ENCODE assay signal across 1 cellular context in the genomic region with DNA sequence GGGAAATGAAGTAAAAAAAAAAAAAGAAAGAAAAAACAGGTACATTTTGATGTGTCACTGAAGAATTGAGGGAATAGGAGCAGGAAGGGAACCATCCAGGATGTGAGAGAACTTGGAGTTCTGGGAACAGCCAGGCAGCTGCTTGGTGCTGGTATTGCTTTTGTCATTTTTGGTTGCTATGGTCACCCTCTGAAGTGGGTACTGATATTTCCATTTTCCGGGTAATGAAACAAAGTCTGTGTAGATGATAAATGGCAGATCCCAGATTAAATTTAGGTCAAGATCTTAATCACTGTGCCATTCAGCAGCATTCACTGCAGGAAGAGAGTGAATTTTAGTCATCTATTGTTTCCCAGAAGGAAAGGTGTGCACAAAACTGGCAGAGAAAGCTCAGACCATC.
TF ChIP-seq lines count a peak whose summit lies in the region.

No MANE protein-coding gene starts in this region.

TF ChIP-seq in SK-N-SH treated with all-trans-retinoic acid at 6 μM for 48 hours, 23 proteins besides CTCF, POLR2A, EP300 and RAD21 (continued from another document):
- TF ChIP-seq ESRRG (CRISPR knock-in tag; IDR thresholded peaks at IDR 0.05): no peak
- TF ChIP-seq, protein P1, sequence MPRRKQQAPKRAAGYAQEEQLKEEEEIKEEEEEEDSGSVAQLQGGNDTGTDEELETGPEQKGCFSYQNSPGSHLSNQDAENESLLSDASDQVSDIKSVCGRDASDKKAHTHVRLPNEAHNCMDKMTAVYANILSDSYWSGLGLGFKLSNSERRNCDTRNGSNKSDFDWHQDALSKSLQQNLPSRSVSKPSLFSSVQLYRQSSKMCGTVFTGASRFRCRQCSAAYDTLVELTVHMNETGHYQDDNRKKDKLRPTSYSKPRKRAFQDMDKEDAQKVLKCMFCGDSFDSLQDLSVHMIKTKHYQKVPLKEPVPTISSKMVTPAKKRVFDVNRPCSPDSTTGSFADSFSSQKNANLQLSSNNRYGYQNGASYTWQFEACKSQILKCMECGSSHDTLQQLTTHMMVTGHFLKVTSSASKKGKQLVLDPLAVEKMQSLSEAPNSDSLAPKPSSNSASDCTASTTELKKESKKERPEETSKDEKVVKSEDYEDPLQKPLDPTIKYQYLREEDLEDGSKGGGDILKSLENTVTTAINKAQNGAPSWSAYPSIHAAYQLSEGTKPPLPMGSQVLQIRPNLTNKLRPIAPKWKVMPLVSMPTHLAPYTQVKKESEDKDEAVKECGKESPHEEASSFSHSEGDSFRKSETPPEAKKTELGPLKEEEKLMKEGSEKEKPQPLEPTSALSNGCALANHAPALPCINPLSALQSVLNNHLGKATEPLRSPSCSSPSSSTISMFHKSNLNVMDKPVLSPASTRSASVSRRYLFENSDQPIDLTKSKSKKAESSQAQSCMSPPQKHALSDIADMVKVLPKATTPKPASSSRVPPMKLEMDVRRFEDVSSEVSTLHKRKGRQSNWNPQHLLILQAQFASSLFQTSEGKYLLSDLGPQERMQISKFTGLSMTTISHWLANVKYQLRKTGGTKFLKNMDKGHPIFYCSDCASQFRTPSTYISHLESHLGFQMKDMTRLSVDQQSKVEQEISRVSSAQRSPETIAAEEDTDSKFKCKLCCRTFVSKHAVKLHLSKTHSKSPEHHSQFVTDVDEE (CRISPR knock-in tag; IDR thresholded peaks at IDR 0.05): no peak
- TF ChIP-seq TOX (CRISPR knock-in tag; IDR thresholded peaks at IDR 0.05; ENCODE audit: borderline replicate concordance): no peak
- no peak for TF ChIP-seq CSDC2 (CRISPR knock-in tag; IDR thresholded peaks at IDR 0.05)
- no peak for TF ChIP-seq ISL1 (CRISPR knock-in tag; IDR thresholded peaks at IDR 0.05)
- TF ChIP-seq, protein P2, sequence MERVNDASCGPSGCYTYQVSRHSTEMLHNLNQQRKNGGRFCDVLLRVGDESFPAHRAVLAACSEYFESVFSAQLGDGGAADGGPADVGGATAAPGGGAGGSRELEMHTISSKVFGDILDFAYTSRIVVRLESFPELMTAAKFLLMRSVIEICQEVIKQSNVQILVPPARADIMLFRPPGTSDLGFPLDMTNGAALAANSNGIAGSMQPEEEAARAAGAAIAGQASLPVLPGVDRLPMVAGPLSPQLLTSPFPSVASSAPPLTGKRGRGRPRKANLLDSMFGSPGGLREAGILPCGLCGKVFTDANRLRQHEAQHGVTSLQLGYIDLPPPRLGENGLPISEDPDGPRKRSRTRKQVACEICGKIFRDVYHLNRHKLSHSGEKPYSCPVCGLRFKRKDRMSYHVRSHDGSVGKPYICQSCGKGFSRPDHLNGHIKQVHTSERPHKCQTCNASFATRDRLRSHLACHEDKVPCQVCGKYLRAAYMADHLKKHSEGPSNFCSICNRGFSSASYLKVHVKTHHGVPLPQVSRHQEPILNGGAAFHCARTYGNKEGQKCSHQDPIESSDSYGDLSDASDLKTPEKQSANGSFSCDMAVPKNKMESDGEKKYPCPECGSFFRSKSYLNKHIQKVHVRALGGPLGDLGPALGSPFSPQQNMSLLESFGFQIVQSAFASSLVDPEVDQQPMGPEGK (CRISPR knock-in tag; IDR thresholded peaks at IDR 0.05; ENCODE audit: borderline replicate concordance): no peak
- TF ChIP-seq, protein P3, sequence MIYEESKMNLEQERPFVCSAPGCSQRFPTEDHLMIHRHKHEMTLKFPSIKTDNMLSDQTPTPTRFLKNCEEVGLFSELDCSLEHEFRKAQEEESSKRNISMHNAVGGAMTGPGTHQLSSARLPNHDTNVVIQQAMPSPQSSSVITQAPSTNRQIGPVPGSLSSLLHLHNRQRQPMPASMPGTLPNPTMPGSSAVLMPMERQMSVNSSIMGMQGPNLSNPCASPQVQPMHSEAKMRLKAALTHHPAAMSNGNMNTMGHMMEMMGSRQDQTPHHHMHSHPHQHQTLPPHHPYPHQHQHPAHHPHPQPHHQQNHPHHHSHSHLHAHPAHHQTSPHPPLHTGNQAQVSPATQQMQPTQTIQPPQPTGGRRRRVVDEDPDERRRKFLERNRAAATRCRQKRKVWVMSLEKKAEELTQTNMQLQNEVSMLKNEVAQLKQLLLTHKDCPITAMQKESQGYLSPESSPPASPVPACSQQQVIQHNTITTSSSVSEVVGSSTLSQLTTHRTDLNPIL (CRISPR knock-in tag; IDR thresholded peaks at IDR 0.05; ENCODE audit: low read depth): no peak
- TF ChIP-seq TCF4 (CRISPR knock-in tag; IDR thresholded peaks at IDR 0.05; ENCODE audit: borderline replicate concordance): no peak
- TF ChIP-seq SNAI2 (CRISPR knock-in tag; IDR thresholded peaks at IDR 0.05): no peak
- no peak for TF ChIP-seq ZNF70 (CRISPR knock-in tag; IDR thresholded peaks at IDR 0.05)
- TF ChIP-seq ZFP30 (CRISPR knock-in tag; IDR thresholded peaks at IDR 0.05): no peak
- no peak for TF ChIP-seq PPARA (CRISPR knock-in tag; IDR thresholded peaks at IDR 0.05; ENCODE audit: borderline replicate concordance)
- TF ChIP-seq, protein P4, sequence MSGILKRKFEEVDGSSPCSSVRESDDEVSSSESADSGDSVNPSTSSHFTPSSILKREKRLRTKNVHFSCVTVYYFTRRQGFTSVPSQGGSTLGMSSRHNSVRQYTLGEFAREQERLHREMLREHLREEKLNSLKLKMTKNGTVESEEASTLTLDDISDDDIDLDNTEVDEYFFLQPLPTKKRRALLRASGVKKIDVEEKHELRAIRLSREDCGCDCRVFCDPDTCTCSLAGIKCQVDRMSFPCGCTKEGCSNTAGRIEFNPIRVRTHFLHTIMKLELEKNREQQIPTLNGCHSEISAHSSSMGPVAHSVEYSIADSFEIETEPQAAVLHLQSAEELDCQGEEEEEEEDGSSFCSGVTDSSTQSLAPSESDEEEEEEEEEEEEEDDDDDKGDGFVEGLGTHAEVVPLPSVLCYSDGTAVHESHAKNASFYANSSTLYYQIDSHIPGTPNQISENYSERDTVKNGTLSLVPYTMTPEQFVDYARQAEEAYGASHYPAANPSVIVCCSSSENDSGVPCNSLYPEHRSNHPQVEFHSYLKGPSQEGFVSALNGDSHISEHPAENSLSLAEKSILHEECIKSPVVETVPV (CRISPR knock-in tag; IDR thresholded peaks at IDR 0.05): no peak
